Comparison of ENCODE assay signal across 14 cellular contexts in the genomic region with DNA sequence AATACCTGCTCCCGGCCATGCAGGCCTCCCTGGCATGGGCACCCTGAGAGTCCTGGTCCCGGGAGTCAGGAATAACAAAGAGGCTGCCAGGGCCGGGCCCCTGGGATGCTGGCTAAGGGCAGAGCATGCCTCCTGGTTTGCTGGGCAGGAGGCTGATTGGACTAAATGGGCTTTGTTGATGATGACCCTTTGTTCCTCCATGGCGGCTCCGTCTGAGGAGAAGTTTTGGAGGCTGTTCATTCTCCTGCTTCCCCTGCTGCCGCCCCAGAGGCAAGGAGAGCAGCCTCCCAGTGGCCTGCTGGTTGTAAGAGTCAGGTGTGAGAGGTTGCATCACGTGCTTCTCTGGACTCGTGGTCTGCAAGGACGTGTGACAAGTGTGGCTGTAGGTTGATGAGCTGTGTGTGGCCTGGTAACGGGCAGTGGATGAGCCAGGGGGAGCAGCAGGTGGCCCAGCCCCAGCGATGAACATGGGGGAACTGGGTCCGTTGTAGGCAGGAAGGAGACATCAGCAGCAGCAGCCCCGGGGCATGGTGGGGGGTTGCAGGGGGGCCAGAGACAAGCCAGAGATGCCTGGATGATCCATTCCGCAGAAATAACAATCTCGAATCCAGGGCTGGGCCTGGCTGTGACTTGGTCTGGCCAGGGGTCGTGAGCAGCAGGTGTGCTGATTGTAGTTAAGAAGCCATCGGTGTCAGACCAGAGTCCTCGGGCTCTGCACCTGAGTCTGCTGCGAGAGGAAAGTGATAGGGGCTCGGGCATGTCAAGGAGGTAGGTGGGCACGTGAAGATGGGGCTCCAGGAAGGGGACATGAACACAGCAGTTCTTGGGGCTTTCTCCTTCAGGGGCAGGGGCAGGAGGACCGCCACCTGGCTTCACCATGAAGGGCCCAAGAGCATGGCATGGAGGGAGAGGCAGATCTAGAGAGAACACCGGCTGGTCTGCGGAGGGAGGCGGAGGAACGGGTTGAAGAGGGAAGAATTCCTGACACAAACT.
"Had no signal": no experiment of that assay in that cellular context is flagged by ENCODE, and none has a peak within 500 bp of the region (broad histone marks: within the 10 kb centered on the region; RNA-seq: fewer than 3 reads in every experiment).

No MANE protein-coding gene starts in this region.

- H3K27ac Mint-ChIP-seq: activated CD4-positive, alpha-beta T cell treated with anti-CD3 and anti-CD28 coated beads, Interleukin-2, amount 10 ng/mL, durations not matched to agents 7 days and 5 days; activated CD8-positive, alpha-beta T cell treated with anti-CD3 and anti-CD28 coated beads, Interleukin-2, amount 10 ng/mL, durations not matched to agents 7 days and 5 days; activated naive CD8-positive, alpha-beta T cell treated with anti-CD3 and anti-CD28 coated beads, Interleukin-2, amount 50 U/mL, for 24 hours; activated T-helper 1 cell treated with anti-CD3 and anti-CD28 coated beads, Interleukin-12 subunit alpha, Interleukin-12 subunit beta, Interleukin-2, Interleukin-4 antibody, amounts not matched to agents 30 ng/mL and 10 ng/mL and 1 ng/mL, durations not matched to agents 14 hours and 24 hours and 36 hours; memory B cell; stimulated activated naive B cell treated with anti-CD40 and anti-IgM and Interleukin-4, amounts not matched to agents 10 μg/mL and 1 μg/mL and 100 μg/mL, for 72 hours had no signal

- H3K36me3 Mint-ChIP-seq: memory B cell; naive thymus-derived CD8-positive, alpha-beta T cell; stimulated activated naive B cell treated with anti-CD40 and anti-IgM and Interleukin-4, amounts not matched to agents 10 μg/mL and 1 μg/mL and 100 μg/mL, for 72 hours had no signal

- H3K4me3 ChIP-seq: colonic mucosa, tibial nerve had no signal

- DNase-seq: activated CD4-positive, alpha-beta T cell treated with anti-CD3 and anti-CD28 coated beads, Interleukin-2, amount 10 ng/mL, durations not matched to agents 7 days and 5 days; activated CD8-positive, alpha-beta T cell treated with anti-CD3 and anti-CD28 coated beads, Interleukin-2, amount 10 ng/mL, durations not matched to agents 7 days and 5 days; activated naive CD4-positive, alpha-beta T cell; activated naive CD8-positive, alpha-beta T cell treated with anti-CD3 and anti-CD28 coated beads, Interleukin-2, amount 50 U/mL, for 24 hours; anterior cingulate cortex; brain microvascular endothelial cell; colonic mucosa; left ventricle myocardium superior; naive thymus-derived CD8-positive, alpha-beta T cell; stimulated activated naive B cell treated with anti-CD40 and anti-IgM and Interleukin-4, amounts not matched to agents 10 μg/mL and 1 μg/mL and 100 μg/mL, for 72 hours had no signal

- H3K9me3 Mint-ChIP-seq: activated CD4-positive, alpha-beta T cell treated with anti-CD3 and anti-CD28 coated beads, Interleukin-2, amount 10 ng/mL, durations not matched to agents 7 days and 5 days; activated naive CD8-positive, alpha-beta T cell treated with anti-CD3 and anti-CD28 coated beads, Interleukin-2, amount 50 U/mL, for 24 hours; activated T-helper 1 cell treated with anti-CD3 and anti-CD28 coated beads, Interleukin-12 subunit alpha, Interleukin-12 subunit beta, Interleukin-2, Interleukin-4 antibody, amounts not matched to agents 30 ng/mL and 10 ng/mL and 1 ng/mL, durations not matched to agents 14 hours and 24 hours and 36 hours; central memory CD8-positive, alpha-beta T cell; memory B cell; naive thymus-derived CD8-positive, alpha-beta T cell; stimulated activated naive B cell treated with anti-CD40 and anti-IgM and Interleukin-4, amounts not matched to agents 10 μg/mL and 1 μg/mL and 100 μg/mL, for 72 hours had no signal

- H3K36me3 ChIP-seq: brain microvascular endothelial cell, colonic mucosa, tibial nerve had no signal

- H3K9me3 ChIP-seq: colonic mucosa, tibial nerve had no signal

- H3K27me3 ChIP-seq: brain microvascular endothelial cell, colonic mucosa, tibial nerve had no signal

- H3K4me1 Mint-ChIP-seq: activated CD4-positive, alpha-beta T cell treated with anti-CD3 and anti-CD28 coated beads, Interleukin-2, amount 10 ng/mL, durations not matched to agents 7 days and 5 days; activated naive CD8-positive, alpha-beta T cell treated with anti-CD3 and anti-CD28 coated beads, Interleukin-2, amount 50 U/mL, for 24 hours; central memory CD8-positive, alpha-beta T cell; memory B cell; naive thymus-derived CD8-positive, alpha-beta T cell; stimulated activated naive B cell treated with anti-CD40 and anti-IgM and Interleukin-4, amounts not matched to agents 10 μg/mL and 1 μg/mL and 100 μg/mL, for 72 hours had no signal

- H3K4me1 ChIP-seq: colonic mucosa, tibial nerve had no signal

- H3K27ac ChIP-seq: brain microvascular endothelial cell, colonic mucosa, tibial nerve had no signal

- H3K4me3 Mint-ChIP-seq: activated CD4-positive, alpha-beta T cell treated with anti-CD3 and anti-CD28 coated beads, Interleukin-2, amount 10 ng/mL, durations not matched to agents 7 days and 5 days; activated CD8-positive, alpha-beta T cell treated with anti-CD3 and anti-CD28 coated beads, Interleukin-2, amount 10 ng/mL, durations not matched to agents 7 days and 5 days; activated naive CD8-positive, alpha-beta T cell treated with anti-CD3 and anti-CD28 coated beads, Interleukin-2, amount 50 U/mL, for 24 hours; activated T-helper 1 cell treated with anti-CD3 and anti-CD28 coated beads, Interleukin-12 subunit alpha, Interleukin-12 subunit beta, Interleukin-2, Interleukin-4 antibody, amounts not matched to agents 30 ng/mL and 10 ng/mL and 1 ng/mL, durations not matched to agents 14 hours and 24 hours and 36 hours; central memory CD8-positive, alpha-beta T cell; memory B cell; naive thymus-derived CD8-positive, alpha-beta T cell; stimulated activated naive B cell treated with anti-CD40 and anti-IgM and Interleukin-4, amounts not matched to agents 10 μg/mL and 1 μg/mL and 100 μg/mL, for 72 hours had no signal

- H3K27me3 Mint-ChIP-seq: activated CD4-positive, alpha-beta T cell treated with anti-CD3 and anti-CD28 coated beads, Interleukin-2, amount 10 ng/mL, durations not matched to agents 7 days and 5 days; central memory CD8-positive, alpha-beta T cell; stimulated activated naive B cell treated with anti-CD40 and anti-IgM and Interleukin-4, amounts not matched to agents 10 μg/mL and 1 μg/mL and 100 μg/mL, for 72 hours had no signal
